ENCODE assay signal across 9 cellular contexts in genomic region chr1:247409869-247410544, GRCh38. TPM values are rescaled to one million over a fixed set of nuclear protein-coding genes. Genes with fewer than 3 reads are reported as not detected.
DNase-seq lines count a peak whose midpoint lies in the region; ATAC-seq and TF ChIP-seq lines count a peak whose summit lies in the region.
"Had no signal": no experiment of that assay in that cellular context is flagged by ENCODE, and none has a peak within 500 bp of the region (broad histone marks: within the 10 kb centered on the region; RNA-seq: fewer than 3 reads in every experiment).

No MANE protein-coding gene starts in this region.

- peak; percentile 81 to 84 for ATAC-seq in activated CD4-positive, CD25-positive, alpha-beta regulatory T cell treated with anti-CD3 and anti-CD28 coated beads, Interleukin-2, amount 50 U/mL, for 24 hours
- peak; percentile 76 for ATAC-seq in HG03135 (IDR thresholded peaks at IDR 0.05; ENCODE audit: unreplicated experiment)
- ATAC-seq in stimulated activated naive CD8-positive, alpha-beta T cell treated with anti-CD3 and anti-CD28 coated beads, Interleukin-15, amount 100 ng/mL, for 72 hours = peak; percentile 85
- ATAC-seq: A549 had no signal

- peaks cover 47% of the 10 kb centered on the region for H3K4me1 Mint-ChIP-seq in stimulated activated naive CD8-positive, alpha-beta T cell treated with anti-CD3 and anti-CD28 coated beads, Interleukin-15, amount 100 ng/mL, for 72 hours
- H3K4me1 Mint-ChIP-seq in glutamatergic neuron (ENCODE audit: low read depth, unreplicated experiment) = no peaks in the 10 kb centered on the region

- no peak for DNase-seq in activated CD4-positive, CD25-positive, alpha-beta regulatory T cell (lab: John Stamatoyannopoulos, UW)
- DNase-seq in activated T-cell treated with anti-CD3 and anti-CD28 coated beads for 24 hours (ENCODE audit: low read depth) (peak; percentile 21), SKM-1 treated with dmso at 0.1 percent for 144 hours (lab: John Stamatoyannopoulos, UW; ENCODE audit: unreplicated experiment) (no peak), glutamatergic neuron (no peak), RKO (ENCODE audit: low spot score) (no peak)
- peak; percentile 43 to 56 for DNase-seq in stimulated activated naive CD8-positive, alpha-beta T cell treated with anti-CD3 and anti-CD28 coated beads, Interleukin-15, amount 100 ng/mL, for 72 hours

- H3K36me3 Mint-ChIP-seq in glutamatergic neuron (ENCODE audit: unreplicated experiment) = no peaks in the 10 kb centered on the region

- H3K9me3 Mint-ChIP-seq in stimulated activated naive CD8-positive, alpha-beta T cell treated with anti-CD3 and anti-CD28 coated beads, Interleukin-15, amount 100 ng/mL, for 72 hours = no peaks in the 10 kb centered on the region
- no peaks in the 10 kb centered on the region for H3K9me3 Mint-ChIP-seq in glutamatergic neuron (ENCODE audit: unreplicated experiment)

- no peak for TF ChIP-seq CTCF in glutamatergic neuron (IDR thresholded peaks at IDR 0.05; ENCODE audit: partially characterized antibody, unreplicated experiment)

- H3K27ac Mint-ChIP-seq in stimulated activated naive CD8-positive, alpha-beta T cell treated with anti-CD3 and anti-CD28 coated beads, Interleukin-15, amount 100 ng/mL, for 72 hours = no peak overlapping the region
- no peak overlapping the region for H3K27ac Mint-ChIP-seq in glutamatergic neuron (ENCODE audit: unreplicated experiment)

- H3K4me3 Mint-ChIP-seq in stimulated activated naive CD8-positive, alpha-beta T cell treated with anti-CD3 and anti-CD28 coated beads, Interleukin-15, amount 100 ng/mL, for 72 hours = peak overlapping the region; percentile 40 to 62
- no peak overlapping the region for H3K4me3 Mint-ChIP-seq in glutamatergic neuron (ENCODE audit: unreplicated experiment)

- no peaks in the 10 kb centered on the region for H3K27me3 Mint-ChIP-seq in stimulated activated naive CD8-positive, alpha-beta T cell treated with anti-CD3 and anti-CD28 coated beads, Interleukin-15, amount 100 ng/mL, for 72 hours
- H3K27me3 Mint-ChIP-seq in glutamatergic neuron (ENCODE audit: unreplicated experiment) = peaks cover 2% of the 10 kb centered on the region

RNA-seq across cellular contexts. Expression of gene NLRP3, which starts 6.0 kb away (rescaled TPM):
- total RNA-seq in glutamatergic neuron (ENCODE audit: unreplicated experiment) = not detected

RNA-seq across cellular contexts. Expression of gene OR2B11, which starts 47.9 kb away (rescaled TPM):
- not detected for total RNA-seq in glutamatergic neuron (ENCODE audit: unreplicated experiment)

Comparison
In these comparisons a context has a peak if more than half of its experiments do, and no peak if none do; other contexts are left out.
1. DNase-seq: peak in activated T-cell treated with anti-CD3 and anti-CD28 coated beads for 24 hours (single experiment) and stimulated activated naive CD8-positive, alpha-beta T cell treated with anti-CD3 and anti-CD28 coated beads, Interleukin-15, amount 100 ng/mL, for 72 hours (2 of 2); none in activated CD4-positive, CD25-positive, alpha-beta regulatory T cell (0 of 4), SKM-1 treated with dmso at 0.1 percent for 144 hours (single experiment), glutamatergic neuron (single experiment) and RKO (single experiment).
2. Peak in every context shown above with its lines, with median percentiles within 50 percentile points of each other: ATAC-seq.